Comparison of ENCODE assay signal across 15 cellular contexts in genomic region chr4:122742933-122743829, GRCh38. TPM values are rescaled to one million over a fixed set of nuclear protein-coding genes. Genes with fewer than 3 reads are reported as not detected.
DNase-seq lines count a peak whose midpoint lies in the region; ATAC-seq and TF ChIP-seq lines count a peak whose summit lies in the region.
"Had no signal": no experiment of that assay in that cellular context is flagged by ENCODE, and none has a peak within 500 bp of the region (broad histone marks: within the 10 kb centered on the region; RNA-seq: fewer than 3 reads in every experiment).

No MANE protein-coding gene starts in this region.

- no peak for TF ChIP-seq RAD21 in SK-N-SH (IDR thresholded peaks at IDR 0.05; ENCODE audit: low read length)

- H3K4me1 ChIP-seq in BE2C (peaks cover 9% of the 10 kb centered on the region; the same call in 1 of the 2 replicates), SK-N-SH (ENCODE audit: control insufficient read depth in 1 of 2, insufficient read depth in 2 of 2, low read depth in 1 of 2, low read length in 1 of 2) (peaks cover 7 to 12% of the 10 kb centered on the region in 2 experiments; a peak in 3 of 4 replicates), mucosa of descending colon (ENCODE audit: low read depth) (peaks cover 20% of the 10 kb centered on the region)

- H3K9ac ChIP-seq in SK-N-SH, result no peak overlapping the region

- H3K9me3 ChIP-seq in BE2C (no peaks in the 10 kb centered on the region), SK-N-SH (no peaks in the 10 kb centered on the region), mucosa of descending colon (no peaks in the 10 kb centered on the region)

- peak; percentile 45 for DNase-seq in BE2C
- DNase-seq in NCI-H146 (lab: John Stamatoyannopoulos, UW), result peak; percentile 79
- DNase-seq in SK-N-SH, result peak; percentile 60
- DNase-seq in mucosa of descending colon, result no peak
- no peak for DNase-seq in caudate nucleus (lab: John Stamatoyannopoulos, UW)
- no peak for DNase-seq in central memory CD4-positive, alpha-beta T cell
- DNase-seq: CD4-positive, alpha-beta memory T cell; DMS153; DND-41; GDM1 had no signal

- H3K4me2 ChIP-seq in SK-N-SH, result no peak overlapping the region

- H3K79me2 ChIP-seq in SK-N-SH (ENCODE audit: insufficient read depth), result no peaks in the 10 kb centered on the region

- POLR2A ChIA-PET in SK-N-SH (lab: Yijun Ruan, JAX), result no interaction called here

- ATAC-seq in mucosa of descending colon, result peak; percentile 69
- ATAC-seq in HG03439 (IDR thresholded peaks at IDR 0.05; ENCODE audit: unreplicated experiment), result no peak
- no peak for ATAC-seq in GM21786 (IDR thresholded peaks at IDR 0.05; ENCODE audit: unreplicated experiment)
- ATAC-seq: HCT116 had no signal

- TF ChIP-seq CTCF in BE2C (IDR thresholded peaks at IDR 0.05; ENCODE audit: low read depth, low read length), result no peak
- TF ChIP-seq CTCF in SK-N-SH (IDR thresholded peaks at IDR 0.05), result no peak
- no peak for TF ChIP-seq CTCF in mucosa of descending colon (IDR thresholded peaks at IDR 0.05)

- peaks cover 18% of the 10 kb centered on the region for H3F3A ChIP-seq in SK-N-SH (replicated peaks; ENCODE audit: insufficient read depth)

- peak overlapping the region; percentile 23 for H3K4me3 ChIP-seq in BE2C (ENCODE audit: low read depth, low read length)
- no peak overlapping the region; a peak in 1 of 4 replicates for H3K4me3 ChIP-seq in SK-N-SH (ENCODE audit: low read depth in 2 of 2, low read length in 1 of 2)
- H3K4me3 ChIP-seq in mucosa of descending colon, result no peak overlapping the region

- H3K27me3 ChIP-seq in BE2C (no peaks in the 10 kb centered on the region), SK-N-SH (ENCODE audit: insufficient read depth) (no peaks in the 10 kb centered on the region)

- H3K36me3 ChIP-seq in BE2C (no peaks in the 10 kb centered on the region), SK-N-SH (replicated peaks in 1 of 2; ENCODE audit: control insufficient read depth in 1 of 2, insufficient read depth in 2 of 2, low read length in 1 of 2) (peaks cover 3 to 13% of the 10 kb centered on the region in 2 experiments), mucosa of descending colon (ENCODE audit: low read depth) (no peaks in the 10 kb centered on the region)

- CTCF ChIA-PET in SK-N-SH (lab: Yijun Ruan, JAX), result interaction anchor here (0.8 to 3.3 kb wide), 4 partner anchors 14 to 188 kb away, joined by 3 to 24 read pairs (median 4); no protein-coding TSS in a partner anchor

- no peaks in the 10 kb centered on the region for H4K20me1 ChIP-seq in SK-N-SH (ENCODE audit: insufficient read depth)

- peak; percentile 17 to 85; a peak in 3 of 4 replicates for TF ChIP-seq EP300 in SK-N-SH (IDR thresholded peaks at IDR 0.05; ENCODE audit: borderline replicate concordance in 1 of 2, low read depth in 1 of 2, low read length in 1 of 2)

- intact Hi-C loops in mucosa of descending colon (cut with DNase I, micrococcal nuclease), result no loop called here

- H2AFZ ChIP-seq in SK-N-SH (ENCODE audit: low read depth), result no peak overlapping the region

- WGBS in SK-N-SH (ENCODE audit: low lambda C conversion rate), result 57% methylated on average over 15 of the region's 15 CpGs

- H3K27ac ChIP-seq in SK-N-SH (ENCODE audit: low read depth in 2 of 2, low read length in 1 of 2) (peak overlapping the region; percentile 13 to 62; a peak in 3 of 4 replicates), caudate nucleus (ENCODE audit: low read depth, low read length) (no peak overlapping the region)
- H3K27ac ChIP-seq: C4-2B, HL-60 had no signal

- no peaks in the 10 kb centered on the region for H3K9me2 ChIP-seq in SK-N-SH

TF ChIP-seq in SK-N-SH, 30 proteins besides CTCF, POLR2A, EP300 and RAD21:
- TF ChIP-seq NFIC (IDR thresholded peaks at IDR 0.05; ENCODE audit: borderline replicate concordance) (peak; percentile 25; the same call in 1 of the 2 replicates), CHD2 (IDR thresholded peaks at IDR 0.05; ENCODE audit: low read length, partially characterized antibody) (peak; percentile 62), RCOR1 (IDR thresholded peaks at IDR 0.05; ENCODE audit: low read length) (peak; percentile 85), GATA2 (CRISPR knock-in tag; IDR thresholded peaks at IDR 0.05) (peak; percentile 89), MXI1 (IDR thresholded peaks at IDR 0.05; ENCODE audit: low read depth, low read length) (peak; percentile 60; the same call in 1 of the 2 replicates), FOSL2 (IDR thresholded peaks at IDR 0.05; ENCODE audit: borderline replicate concordance, low read depth) (no peak), JUND (IDR thresholded peaks at IDR 0.05) (0 out of 2 replicates have a peak, but pooled peaks have one; percentile 2), USF2 (IDR thresholded peaks at IDR 0.05; ENCODE audit: borderline replicate concordance, low read depth, low read length) (no peak), PBX3 (IDR thresholded peaks at IDR 0.05) (peak; percentile 44; the same call in 1 of the 2 replicates), TCF12 (IDR thresholded peaks at IDR 0.05) (peak; percentile 28), ELF1 (IDR thresholded peaks at IDR 0.05) (no peak), SIN3A (IDR thresholded peaks at IDR 0.05; ENCODE audit: borderline replicate concordance, low read depth, low read length) (no peak)

RNA-seq across cellular contexts. Expression of gene BBS12, which starts 10.7 kb away (rescaled TPM):
- polyA plus RNA-seq in BE2C (2012; ENCODE audit: insufficient read depth, insufficient read length, low read depth), result 0.22 TPM
- 1.5 and 2.1 TPM in 2 replicates for polyA plus RNA-seq in SK-N-SH (2012; rRNA removed)
- polyA plus RNA-seq in SK-N-SH (2012; cell fraction: cytosol; rRNA removed), result 2.4 and 2.6 TPM in 2 replicates
- polyA plus RNA-seq in SK-N-SH (2012; cell fraction: nucleus; rRNA removed), result 0.62 and 1.2 TPM in 2 replicates
- total RNA-seq in mucosa of descending colon, result 1 to 10 TPM; 3.3 to 5.4 (median 3.9) TPM

Comparison
In these comparisons a context has a peak if more than half of its experiments do, and no peak if none do; other contexts are left out.
1. DNase-seq: peak in BE2C (single experiment), NCI-H146 (single experiment) and SK-N-SH (single experiment); none in mucosa of descending colon (0 of 3), caudate nucleus (0 of 61) and central memory CD4-positive, alpha-beta T cell (single experiment).